In genomic region chr3:141402476-141403171, GRCh38 we compare ENCODE assay signal across 9 cellular contexts. TPM values are rescaled to one million over a fixed set of nuclear protein-coding genes. Genes with fewer than 3 reads are reported as not detected.
DNase-seq lines count a peak whose midpoint lies in the region; ATAC-seq, FAIRE-seq and TF ChIP-seq lines count a peak whose summit lies in the region.
"Had no signal": no experiment of that assay in that cellular context is flagged by ENCODE, and none has a peak within 500 bp of the region (broad histone marks: within the 10 kb centered on the region; RNA-seq: fewer than 3 reads in every experiment).

No MANE protein-coding gene starts in this region.

- TF ChIP-seq RAD21 in H1 (IDR thresholded peaks at IDR 0.05 in 1 of 2, conservative IDR thresholded peaks at IDR 0.05 in 1 of 2; ENCODE audit: low read depth in 2 of 2, low read length in 2 of 2), result no peak

- H3K79me1 ChIP-seq in H1 (ENCODE audit: low read depth, low read length), result no peaks in the 10 kb centered on the region

- POLR2A ChIA-PET in activated CD4-positive, alpha-beta memory T cell treated with anti-CD3 and anti-CD28 coated beads for 36 hours (lab: Charles Lee), result interaction anchor here (2.0 to 4.1 kb wide), 4 partner anchors 10 to 23 kb away, joined by 8 to 49 read pairs (median 16); no protein-coding TSS in a partner anchor
- POLR2A ChIA-PET in H1 (lab: Charles Lee; ENCODE audit: partially characterized antibody), result interaction anchor here (1.0 to 1.5 kb wide), 4 partner anchors 9 to 34 kb away, joined by 3 to 5 read pairs (median 3); partner anchors contain the start of gene ZBTB38

- no peaks in the 10 kb centered on the region for H3K9me3 Mint-ChIP-seq in activated CD4-positive, alpha-beta memory T cell treated with anti-CD3 and anti-CD28 coated beads for 36 hours
- H3K9me3 Mint-ChIP-seq in memory B cell, result no peaks in the 10 kb centered on the region
- H3K9me3 Mint-ChIP-seq in stimulated activated effector memory CD8-positive, alpha-beta T cell treated with anti-CD3 and anti-CD28 coated beads, Interleukin-12 subunit alpha, Interleukin-12 subunit beta, amount 100 ng/mL, for 72 hours, result no peaks in the 10 kb centered on the region

- peak overlapping the region; percentile 54; the same call in 1 of the 2 replicates for H3K27ac ChIP-seq in H1 (ENCODE audit: low read depth, low read length)

- TF ChIP-seq CTCF in GM12864 (IDR thresholded peaks at IDR 0.05; ENCODE audit: low read depth, low read length, missing control alignments) (peak; percentile 10), H1 (IDR thresholded peaks at IDR 0.05; ENCODE audit: control extremely low read depth in 1 of 3, insufficient read depth in 1 of 3, low read depth in 1 of 3, low read length in 3 of 3) (no peak)

- TF ChIP-seq POLR2A in H1 (IDR thresholded peaks at IDR 0.05; ENCODE audit: control extremely low read depth in 1 of 2, low read depth in 2 of 2, low read length in 2 of 2), result peak in 1 of 2 experiments; percentile 45; a peak in 2 of 3 replicates

- no peak overlapping the region for H2BK12ac ChIP-seq in H1 (ENCODE audit: low read depth, low read length)

- DNase-seq in GM12864 (ENCODE audit: low read depth) (no peak), LoVo (ENCODE audit: low spot score) (peak; percentile 42), H1 (ENCODE audit: low read depth in 1 of 2, low spot score in 2 of 2) (peak in 1 of 2 experiments; percentile 77), memory B cell (ENCODE audit: low spot score in 2 of 2) (peak; percentile 42 to 67), SKM-1 treated with dmso at 0.1 percent for 144 hours (lab: John Stamatoyannopoulos, UW; ENCODE audit: unreplicated experiment) (no peak)
- DNase-seq in activated CD4-positive, alpha-beta memory T cell treated with anti-CD3 and anti-CD28 coated beads for 36 hours, result peak; percentile 60
- peak; percentile 36 to 79 for DNase-seq in stimulated activated effector memory CD8-positive, alpha-beta T cell treated with anti-CD3 and anti-CD28 coated beads, Interleukin-12 subunit alpha, Interleukin-12 subunit beta, amount 100 ng/mL, for 72 hours (ENCODE audit: low spot score in 2 of 2)

- no peak overlapping the region for H3K14ac ChIP-seq in H1 (ENCODE audit: insufficient read length)

- H3K9me3 ChIP-seq in H1 (ENCODE audit: insufficient read depth in 2 of 2, low read depth in 1 of 2, low read length in 1 of 2), result no peaks in the 10 kb centered on the region

- intact Hi-C loops in activated CD4-positive, alpha-beta memory T cell treated with anti-CD3 and anti-CD28 coated beads for 36 hours (cut with micrococcal nuclease), result loop anchor here (1.0 to 2.0 kb wide), 3 partner anchors 9 to 38 kb away; no protein-coding TSS in a partner anchor

- WGBS in H1 (ENCODE audit: extremely low coverage in 1 of 2, insufficient coverage in 1 of 2, insufficient read length in 1 of 2, insufficient replicate concordance in 2 of 2, low coverage in 1 of 2, low lambda C conversion rate in 2 of 2, missing lambda C conversion rate in 1 of 2), 2 experiments, result 18% methylated on average over 12 of the region's 58 CpGs; no CpG with 5 or more reads in 1 of the 2 experiments

- peaks cover 4% of the 10 kb centered on the region; the same call in 1 of the 2 replicates for H3K23me2 ChIP-seq in H1 (ENCODE audit: low read depth, low read length)

- peak overlapping the region; percentile 3 for H4K5ac ChIP-seq in H1 (ENCODE audit: insufficient read length, low read depth, low read length)

- no peak overlapping the region for H2BK15ac ChIP-seq in H1 (ENCODE audit: low read length)

- peaks cover 67% of the 10 kb centered on the region for H3K4me1 Mint-ChIP-seq in activated CD4-positive, alpha-beta memory T cell treated with anti-CD3 and anti-CD28 coated beads for 36 hours (ENCODE audit: low read depth)
- H3K4me1 Mint-ChIP-seq in memory B cell, result peaks cover 36% of the 10 kb centered on the region
- H3K4me1 Mint-ChIP-seq in stimulated activated effector memory CD8-positive, alpha-beta T cell treated with anti-CD3 and anti-CD28 coated beads, Interleukin-12 subunit alpha, Interleukin-12 subunit beta, amount 100 ng/mL, for 72 hours, result peaks cover 50% of the 10 kb centered on the region

- H3K4me3 Mint-ChIP-seq in activated CD4-positive, alpha-beta memory T cell treated with anti-CD3 and anti-CD28 coated beads for 36 hours, result peak overlapping the region; percentile 88
- H3K4me3 Mint-ChIP-seq in memory B cell, result peak overlapping the region; percentile 84
- peak overlapping the region; percentile 65 for H3K4me3 Mint-ChIP-seq in stimulated activated effector memory CD8-positive, alpha-beta T cell treated with anti-CD3 and anti-CD28 coated beads, Interleukin-12 subunit alpha, Interleukin-12 subunit beta, amount 100 ng/mL, for 72 hours

- H4K91ac ChIP-seq in H1 (replicated peaks; ENCODE audit: insufficient read length, low read length), result no peak overlapping the region

- H4K8ac ChIP-seq in H1 (ENCODE audit: extremely low read depth, insufficient read depth, low read length), result peak overlapping the region; percentile 86

- H3K36me3 Mint-ChIP-seq in activated CD4-positive, alpha-beta memory T cell treated with anti-CD3 and anti-CD28 coated beads for 36 hours, result peaks cover 45% of the 10 kb centered on the region
- H3K36me3 Mint-ChIP-seq in memory B cell, result peaks cover 20% of the 10 kb centered on the region
- H3K36me3 Mint-ChIP-seq in stimulated activated effector memory CD8-positive, alpha-beta T cell treated with anti-CD3 and anti-CD28 coated beads, Interleukin-12 subunit alpha, Interleukin-12 subunit beta, amount 100 ng/mL, for 72 hours, result peaks cover 55% of the 10 kb centered on the region

- H3K56ac ChIP-seq in H1 (replicated peaks; ENCODE audit: insufficient read length, low read depth, low read length), result no peak overlapping the region

- no peak overlapping the region for H2BK5ac ChIP-seq in H1 (ENCODE audit: low read depth, low read length)

- no peak overlapping the region for H2BK20ac ChIP-seq in H1 (ENCODE audit: low read length)

- ATAC-seq in GM21825 (IDR thresholded peaks at IDR 0.05; ENCODE audit: unreplicated experiment) (peak; percentile 51), memory B cell (ENCODE audit: low read depth) (peak; percentile 63)
- ATAC-seq in stimulated activated effector memory CD8-positive, alpha-beta T cell treated with anti-CD3 and anti-CD28 coated beads, Interleukin-12 subunit alpha, Interleukin-12 subunit beta, amount 100 ng/mL, for 72 hours, result peak; percentile 76

- no peak for FAIRE-seq in H1 (lab: Jason Lieb, UNC)
- FAIRE-seq: islet of Langerhans had no signal

- no peak overlapping the region for H3K23ac ChIP-seq in H1 (ENCODE audit: insufficient read length)

- H3K27me3 ChIP-seq in H1 (replicated peaks in 1 of 4; ENCODE audit: control insufficient read depth in 3 of 4, extremely low read depth in 1 of 4, insufficient read depth in 3 of 4, low read length in 3 of 4), result peaks cover 0 to 17% (median 8%) of the 10 kb centered on the region in 4 experiments; a peak in 5 of 7 replicates

- H2AK5ac ChIP-seq in H1 (ENCODE audit: low read depth, low read length), result no peak overlapping the region

- no peaks in the 10 kb centered on the region for H3K79me2 ChIP-seq in H1 (ENCODE audit: control insufficient read depth in 1 of 2, insufficient read depth in 2 of 2, low read length in 2 of 2)

- H3K27me3 Mint-ChIP-seq in activated CD4-positive, alpha-beta memory T cell treated with anti-CD3 and anti-CD28 coated beads for 36 hours, result no peaks in the 10 kb centered on the region
- no peaks in the 10 kb centered on the region for H3K27me3 Mint-ChIP-seq in memory B cell

- peaks cover 0 to 7% (median 4%) of the 10 kb centered on the region in 4 experiments; a peak in 4 of 7 replicates for H3K4me1 ChIP-seq in H1 (replicated peaks in 1 of 4; ENCODE audit: control insufficient read depth in 3 of 4, insufficient read depth in 4 of 4, low read length in 3 of 4)

- H3K4me3 ChIP-seq in GM12864 (ENCODE audit: low read depth, low read length), result peak overlapping the region; percentile 79
- peak overlapping the region; percentile 66 to 71 (median 66) for H3K4me3 ChIP-seq in H1 (ENCODE audit: extremely low read depth in 1 of 4, insufficient read depth in 2 of 4, low read depth in 3 of 4, low read length in 4 of 4)

- peak overlapping the region; percentile 79 to 97 for H3K4me2 ChIP-seq in H1 (ENCODE audit: insufficient read depth in 1 of 2, low read depth in 2 of 2, low read length in 2 of 2)

- H2AFZ ChIP-seq in H1 (ENCODE audit: low read length), result peak overlapping the region; percentile 96; the same call in 1 of the 2 replicates

- peak overlapping the region; percentile 45 to 78 (median 58) for H3K9ac ChIP-seq in H1 (replicated peaks in 1 of 4; ENCODE audit: extremely low read depth in 1 of 4, low read depth in 3 of 4, low read length in 3 of 4)

- no peak overlapping the region for H3K4ac ChIP-seq in H1 (replicated peaks; ENCODE audit: insufficient read length, low read depth, low read length)

- peak overlapping the region; percentile 10; the same call in 1 of the 2 replicates for H3K18ac ChIP-seq in H1 (ENCODE audit: extremely low read depth, low read length)

- peak overlapping the region; percentile 92 for H3K27ac Mint-ChIP-seq in activated CD4-positive, alpha-beta memory T cell treated with anti-CD3 and anti-CD28 coated beads for 36 hours
- peak overlapping the region; percentile 66 for H3K27ac Mint-ChIP-seq in memory B cell
- H3K27ac Mint-ChIP-seq in stimulated activated effector memory CD8-positive, alpha-beta T cell treated with anti-CD3 and anti-CD28 coated beads, Interleukin-12 subunit alpha, Interleukin-12 subunit beta, amount 100 ng/mL, for 72 hours, result peak overlapping the region; percentile 89

- H3K36me3 ChIP-seq in H1 (ENCODE audit: control insufficient read depth in 2 of 4, insufficient read depth in 4 of 4, low read length in 3 of 4), result 0 out of 8 replicates have a peak, but pooled peaks cover 0 to 4% (median 0%) of the 10 kb centered on the region in 4 experiments

- no peak for TF ChIP-seq EP300 in H1 (IDR thresholded peaks at IDR 0.05; ENCODE audit: borderline replicate concordance in 1 of 2, low read depth in 2 of 2, low read length in 2 of 2)

- no peak overlapping the region for H2BK120ac ChIP-seq in H1 (replicated peaks; ENCODE audit: low read depth, low read length)

- H4K20me1 ChIP-seq in H1 (replicated peaks in 1 of 2; ENCODE audit: control insufficient read depth in 1 of 2, insufficient read depth in 2 of 2, low read length in 2 of 2), result no peaks in the 10 kb centered on the region

- CTCF ChIA-PET in activated CD4-positive, alpha-beta memory T cell treated with anti-CD3 and anti-CD28 coated beads for 36 hours (lab: Charles Lee), result interaction anchor here (0.8 to 1.9 kb wide), 5 partner anchors 11 to 52 kb away, joined by 3 to 11 read pairs (median 3); no protein-coding TSS in a partner anchor
- CTCF ChIA-PET in H1 (lab: Charles Lee; ENCODE audit: partially characterized antibody), result interaction anchor here (0.7 to 2.2 kb wide), 5 partner anchors 11 to 94 kb away, joined by 3 to 13 read pairs (median 5); no protein-coding TSS in a partner anchor

RNA-seq across cellular contexts. Expression of gene ZBTB38, which starts 34.3 kb away (rescaled TPM):
- 10 to 100 TPM; 64.7 to 66.4 TPM for total RNA-seq in activated CD4-positive, alpha-beta memory T cell treated with anti-CD3 and anti-CD28 coated beads for 36 hours
- 9.8 and 10.5 TPM in 2 replicates for total RNA-seq in H1 (2021; fragmentation: NEBNext Ultra II Directional; extraction: Animal tissue kit (Norgen Biotek cat#: 25700))
- polyA plus RNA-seq in H1 (2011; rRNA removed), result 3.8 and 4.4 TPM in 2 replicates
- polyA plus RNA-seq in H1 (2011; cell fraction: cytosol; rRNA removed), result 3.2 TPM
- 6.4 TPM for polyA plus RNA-seq in H1 (2011; cell fraction: nucleus; rRNA removed)
- polyA plus RNA-seq in H1 (2012, experiment 1 of 2), result 3.5 to 5.7 TPM (median 4.0 TPM) in 4 replicates
- 0.17 TPM for polyA plus RNA-seq in H1 (2012, experiment 2 of 2)
- 7.7 TPM for polyA plus RNA-seq in H1 (2013, experiment 1 of 2)
- 7.0 TPM for polyA plus RNA-seq in H1 (2013, experiment 2 of 2)
- 14.2 and 20.9 TPM in 2 replicates for polyA minus RNA-seq in H1 (2011; rRNA and poly(A)+ RNA removed)
- 9.7 TPM for polyA minus RNA-seq in H1 (2011; cell fraction: cytosol; rRNA and poly(A)+ RNA removed)
- polyA minus RNA-seq in H1 (2011; cell fraction: nucleus; rRNA and poly(A)+ RNA removed), result 25.4 TPM

Comparison
In these comparisons a context has a peak if more than half of its experiments do, and no peak if none do; other contexts are left out.
1. DNase-seq: peak in LoVo (single experiment), activated CD4-positive, alpha-beta memory T cell treated with anti-CD3 and anti-CD28 coated beads for 36 hours (single experiment), memory B cell (2 of 2) and stimulated activated effector memory CD8-positive, alpha-beta T cell treated with anti-CD3 and anti-CD28 coated beads, Interleukin-12 subunit alpha, Interleukin-12 subunit beta, amount 100 ng/mL, for 72 hours (2 of 2); none in GM12864 (single experiment) and SKM-1 treated with dmso at 0.1 percent for 144 hours (single experiment).
2. Peak in every context shown above with its lines, with median percentiles within 50 percentile points of each other: ATAC-seq, H3K27ac Mint-ChIP-seq and H3K4me3 Mint-ChIP-seq.